12 cellular contexts compared by ENCODE assay signal in the genomic region with DNA sequence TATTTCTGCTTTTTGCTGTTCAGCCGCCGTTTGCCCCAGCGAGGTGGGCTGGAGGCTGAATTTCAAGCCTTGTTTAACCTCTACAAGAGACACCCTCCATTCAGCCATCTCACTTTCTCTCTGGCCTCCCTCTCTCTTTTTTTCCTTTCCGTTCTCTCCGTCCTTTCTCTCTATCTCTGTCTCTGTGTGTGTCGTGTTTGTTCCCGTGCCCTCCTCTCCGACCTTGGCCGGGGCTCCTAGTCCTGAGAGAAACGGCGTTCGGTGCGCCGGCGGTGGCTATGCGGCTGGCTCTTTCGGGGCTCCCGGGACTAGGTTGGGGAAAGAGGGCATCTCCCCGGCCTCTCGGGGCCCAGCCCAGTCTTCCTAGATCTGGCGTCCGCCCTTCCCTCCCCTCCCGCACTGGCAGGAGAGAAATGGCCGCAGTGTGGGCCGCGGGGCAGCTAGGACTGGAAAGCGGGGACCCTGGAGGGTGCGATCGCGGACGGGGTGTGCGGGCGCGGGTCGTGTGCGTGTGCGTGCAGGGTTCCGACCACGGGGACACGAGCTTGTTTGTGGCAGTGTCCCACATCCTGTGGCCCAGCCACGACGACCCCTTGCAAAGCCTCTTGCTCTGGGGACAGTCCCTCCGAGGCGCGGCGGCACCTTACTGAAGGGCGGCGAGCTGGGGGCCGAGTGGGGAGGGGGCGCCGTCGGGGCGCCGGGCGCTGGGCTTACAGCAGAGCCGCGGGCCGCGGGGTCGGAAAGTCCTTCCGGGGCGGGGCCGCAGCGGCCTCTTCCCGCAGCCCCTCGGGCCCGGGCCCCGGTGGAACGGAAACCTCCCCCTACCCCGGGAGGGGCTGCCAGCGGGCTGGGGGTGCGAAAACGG. TPM values are rescaled to one million over a fixed set of nuclear protein-coding genes. Genes with fewer than 3 reads are reported as not detected.
A peak's percentile ranks its signal among the peaks of the same experiment; 100 is the strongest.
DNase-seq lines count a peak whose midpoint lies in the region; ATAC-seq, FAIRE-seq and TF ChIP-seq lines count a peak whose summit lies in the region.
"Had no signal": no experiment of that assay in that cellular context is flagged by ENCODE, and none has a peak within 500 bp of the region (broad histone marks: within the 10 kb centered on the region; RNA-seq: fewer than 3 reads in every experiment).

No MANE protein-coding gene starts in this region.

- H3K27me3 Mint-ChIP-seq in brain = peaks cover 90% of the 10 kb centered on the region
- peaks cover 42 to 86% (median 65%) of the 10 kb centered on the region in 5 donors for H3K27me3 Mint-ChIP-seq in naive thymus-derived CD8-positive, alpha-beta T cell

- peak overlapping the region in 7 of 10 experiments; percentile 12 to 55 (median 36); a peak in 10 of 20 replicates for H3K4me3 ChIP-seq in BLaER1 treated with 17β-estradiol and CSF1 and Interleukin-3, amounts not matched to agents 10 nM and 100 nM
- H3K4me3 ChIP-seq in GM23248 (peak overlapping the region; percentile 49; the same call in 1 of the 2 replicates), small intestine (ENCODE audit: low read depth in 1 of 2, low read length in 2 of 2) (peak overlapping the region in 1 of 2 donors; percentile 15), colonic mucosa (no peak overlapping the region)
- H3K4me3 ChIP-seq: upper lobe of right lung had no signal

- no peak for DNase-seq in GM23248
- no peak for DNase-seq in naive thymus-derived CD8-positive, alpha-beta T cell
- DNase-seq in small intestine = no peak
- no peak for DNase-seq in colonic mucosa
- no peak for DNase-seq in NCI-H345 treated with DMSO at 0.1 percent for 48 hours (lab: John Stamatoyannopoulos, UW; ENCODE audit: unreplicated experiment)
- no peak for DNase-seq in SW480 (ENCODE audit: low spot score)
- DNase-seq: activated CD4-positive, alpha-beta T cell treated with anti-CD3 and anti-CD28 coated beads for 4 hours; OCI-M1; stimulated activated CD4-positive, alpha-beta T cell treated with anti-CD3 and anti-CD28 coated beads, Interleukin-12 subunit alpha, Interleukin-12 subunit beta, amount 100 ng/mL, for 4 hours had no signal

- H3K27ac Mint-ChIP-seq in brain = peak overlapping the region; percentile 55 to 100 (median 83)
- H3K27ac Mint-ChIP-seq in naive thymus-derived CD8-positive, alpha-beta T cell = peak overlapping the region in 1 of 10 donors; percentile 45

- peaks cover 44 to 95% (median 90%) of the 10 kb centered on the region in 11 experiments; a peak in 21 of 22 replicates for H4K20me1 ChIP-seq in BLaER1 treated with 17β-estradiol and CSF1 and Interleukin-3, amounts not matched to agents 10 nM and 100 nM
- no peaks in the 10 kb centered on the region for H4K20me1 ChIP-seq in GM23248 (ENCODE audit: insufficient read depth)

- no peak overlapping the region for H3K9ac ChIP-seq in BLaER1 treated with 17β-estradiol and CSF1 and Interleukin-3, amounts not matched to agents 10 nM and 100 nM
- H3K9ac ChIP-seq in GM23248 = no peak overlapping the region
- no peak overlapping the region for H3K9ac ChIP-seq in colonic mucosa (ENCODE audit: low read depth in 2 of 2, low read length in 2 of 2)

- ATAC-seq in naive thymus-derived CD8-positive, alpha-beta T cell = no peak
- ATAC-seq: upper lobe of right lung had no signal

- in situ Hi-C loops in GM23248 (cut with MboI) = no loop called here

- intact Hi-C loops in colonic mucosa (cut with DNase I) = no loop called here

- H3K79me2 ChIP-seq in GM23248 (ENCODE audit: insufficient read depth) = no peaks in the 10 kb centered on the region

- TF ChIP-seq CTCF in brain (conservative IDR thresholded peaks at IDR 0.05) (no peak), colonic mucosa (IDR thresholded peaks at IDR 0.05) (no peak)

- peak overlapping the region; percentile 74 to 96 (median 90) for H3K4me3 Mint-ChIP-seq in brain
- H3K4me3 Mint-ChIP-seq in naive thymus-derived CD8-positive, alpha-beta T cell = peak overlapping the region; percentile 71 to 94 (median 83)

- H3F3A ChIP-seq in GM23248 (ENCODE audit: insufficient read depth) = no peaks in the 10 kb centered on the region

- FAIRE-seq in small intestine (lab: Jason Lieb, UNC) = no peak

- POLR2A ChIA-PET in naive thymus-derived CD8-positive, alpha-beta T cell (lab: Charles Lee) = interaction anchor here (0.6 to 1.2 kb wide), 2 partner anchors 10 to 388 kb away, joined by 3 read pairs; no protein-coding TSS in a partner anchor

- peaks cover 31% of the 10 kb centered on the region for H3K4me1 Mint-ChIP-seq in brain
- peaks cover 22 to 60% (median 49%) of the 10 kb centered on the region in 4 donors for H3K4me1 Mint-ChIP-seq in naive thymus-derived CD8-positive, alpha-beta T cell

- peaks cover 7% of the 10 kb centered on the region for H3K36me3 Mint-ChIP-seq in brain
- H3K36me3 Mint-ChIP-seq in naive thymus-derived CD8-positive, alpha-beta T cell = peaks cover 0 to 13% (median 5%) of the 10 kb centered on the region in 3 donors

- no peaks in the 10 kb centered on the region for H3K9me2 ChIP-seq in GM23248 (ENCODE audit: insufficient read depth)

- H3K9me3 Mint-ChIP-seq in brain = peaks cover 0 to 11% (median 0%) of the 10 kb centered on the region in 5 experiments
- peaks cover 0 to 6% (median 0%) of the 10 kb centered on the region in 9 donors for H3K9me3 Mint-ChIP-seq in naive thymus-derived CD8-positive, alpha-beta T cell

- H3K36me3 ChIP-seq in BLaER1 treated with 17β-estradiol and CSF1 and Interleukin-3, amounts not matched to agents 10 nM and 100 nM = no peaks in the 10 kb centered on the region
- H3K36me3 ChIP-seq in GM23248 (ENCODE audit: low read depth) (no peaks in the 10 kb centered on the region), small intestine (ENCODE audit: control insufficient read depth in 2 of 2, insufficient read depth in 2 of 2, low read length in 2 of 2) (no peaks in the 10 kb centered on the region), colonic mucosa (no peaks in the 10 kb centered on the region)
- H3K36me3 ChIP-seq: upper lobe of right lung had no signal

- H3K9me3 ChIP-seq in BLaER1 treated with 17β-estradiol and CSF1 and Interleukin-3, amounts not matched to agents 10 nM and 100 nM (replicated peaks in 1 of 11) = peaks cover 1 to 22% (median 10%) of the 10 kb centered on the region in 11 experiments; a peak in 21 of 22 replicates
- H3K9me3 ChIP-seq in GM23248 (ENCODE audit: low read depth) (no peaks in the 10 kb centered on the region), small intestine (ENCODE audit: control insufficient read depth, low read depth) (no peaks in the 10 kb centered on the region), colonic mucosa (no peaks in the 10 kb centered on the region)
- H3K9me3 ChIP-seq: upper lobe of right lung had no signal

- H2AFZ ChIP-seq in GM23248 = peak overlapping the region; percentile 56; the same call in 1 of the 2 replicates

- H3K4me2 ChIP-seq in BLaER1 treated with 17β-estradiol and CSF1 and Interleukin-3, amounts not matched to agents 10 nM and 100 nM = peak overlapping the region; percentile 32 to 87 (median 53); a peak in 21 of 22 replicates
- H3K4me2 ChIP-seq in GM23248 (ENCODE audit: unreplicated experiment) = peak overlapping the region; percentile 76

- peaks cover 100% of the 10 kb centered on the region in 11 experiments for H3K27me3 ChIP-seq in BLaER1 treated with 17β-estradiol and CSF1 and Interleukin-3, amounts not matched to agents 10 nM and 100 nM
- H3K27me3 ChIP-seq in GM23248 (replicated peaks; ENCODE audit: insufficient read depth) (peaks cover 75% of the 10 kb centered on the region), small intestine (ENCODE audit: control insufficient read depth in 2 of 2, insufficient read depth in 2 of 2, low read length in 2 of 2) (peaks cover 23 to 88% of the 10 kb centered on the region in 2 donors), colonic mucosa (peaks cover 97% of the 10 kb centered on the region)

- no peak overlapping the region for H3K27ac ChIP-seq in BLaER1 treated with 17β-estradiol and CSF1 and Interleukin-3, amounts not matched to agents 10 nM and 100 nM
- H3K27ac ChIP-seq in GM23248 = no peak overlapping the region
- H3K27ac ChIP-seq in small intestine (ENCODE audit: low read depth in 1 of 2, low read length in 1 of 2) = no peak overlapping the region
- no peak overlapping the region for H3K27ac ChIP-seq in colonic mucosa
- H3K27ac ChIP-seq: upper lobe of right lung had no signal

- WGBS in GM23248 (ENCODE audit: low coverage in 1 of 2, low lambda C conversion rate in 2 of 2, missing lambda C conversion rate in 2 of 2), 2 experiments = 6 to 9% methylated on average over 49 to 62 of the region's 73 CpGs
- WGBS in small intestine, 3 donors = 3 to 4% (median 4%) methylated on average over 41 to 73 of the region's 73 CpGs

- peaks cover 8 to 46% (median 19%) of the 10 kb centered on the region in 10 experiments; a peak in 17 of 20 replicates for H3K4me1 ChIP-seq in BLaER1 treated with 17β-estradiol and CSF1 and Interleukin-3, amounts not matched to agents 10 nM and 100 nM
- H3K4me1 ChIP-seq in GM23248 (ENCODE audit: insufficient read depth) (0 out of 2 replicates have a peak, but pooled peaks cover 5% of the 10 kb centered on the region), small intestine (ENCODE audit: control insufficient read depth in 2 of 2, insufficient read depth in 1 of 2, low read depth in 1 of 2, low read length in 1 of 2) (peaks cover 0 to 10% of the 10 kb centered on the region in 2 donors), colonic mucosa (peaks cover 19% of the 10 kb centered on the region)

RNA-seq across cellular contexts. Expression of a gene that starts 5.7 kb away (rescaled TPM):
- not detected in 2 replicates for total RNA-seq in GM23248 (2014; rRNA removed; shearing (Covaris generic))
- polyA plus RNA-seq in GM23248 (2016; fragmentation: Nextera tagmentation; extraction: Ambion mirVana) = not detected in 2 replicates
- 283 TPM for polyA plus RNA-seq in brain (ENCODE audit: insufficient read depth, low read depth, low replicate concordance)
- not detected for total RNA-seq in naive thymus-derived CD8-positive, alpha-beta T cell
- not detected for polyA plus RNA-seq in naive thymus-derived CD8-positive, alpha-beta T cell
- not detected for polyA plus RNA-seq in small intestine
- total RNA-seq in colonic mucosa = under 1 TPM in 1 of 2 donors, not detected in 1; 0.10 TPM
- total RNA-seq: upper lobe of right lung had no signal

Comparison
In these comparisons a context has a peak if more than half of its experiments do, and no peak if none do; other contexts are left out.
1. RNA of a gene that starts 5.7 kb away (polyA plus RNA-seq): 283 TPM in brain (single experiment); not detected in GM23248, not detected in naive thymus-derived CD8-positive, alpha-beta T cell and not detected in small intestine; every median in the first group is over 100 times any median in the second.